8 cellular contexts compared by ENCODE assay signal in the genomic region with DNA sequence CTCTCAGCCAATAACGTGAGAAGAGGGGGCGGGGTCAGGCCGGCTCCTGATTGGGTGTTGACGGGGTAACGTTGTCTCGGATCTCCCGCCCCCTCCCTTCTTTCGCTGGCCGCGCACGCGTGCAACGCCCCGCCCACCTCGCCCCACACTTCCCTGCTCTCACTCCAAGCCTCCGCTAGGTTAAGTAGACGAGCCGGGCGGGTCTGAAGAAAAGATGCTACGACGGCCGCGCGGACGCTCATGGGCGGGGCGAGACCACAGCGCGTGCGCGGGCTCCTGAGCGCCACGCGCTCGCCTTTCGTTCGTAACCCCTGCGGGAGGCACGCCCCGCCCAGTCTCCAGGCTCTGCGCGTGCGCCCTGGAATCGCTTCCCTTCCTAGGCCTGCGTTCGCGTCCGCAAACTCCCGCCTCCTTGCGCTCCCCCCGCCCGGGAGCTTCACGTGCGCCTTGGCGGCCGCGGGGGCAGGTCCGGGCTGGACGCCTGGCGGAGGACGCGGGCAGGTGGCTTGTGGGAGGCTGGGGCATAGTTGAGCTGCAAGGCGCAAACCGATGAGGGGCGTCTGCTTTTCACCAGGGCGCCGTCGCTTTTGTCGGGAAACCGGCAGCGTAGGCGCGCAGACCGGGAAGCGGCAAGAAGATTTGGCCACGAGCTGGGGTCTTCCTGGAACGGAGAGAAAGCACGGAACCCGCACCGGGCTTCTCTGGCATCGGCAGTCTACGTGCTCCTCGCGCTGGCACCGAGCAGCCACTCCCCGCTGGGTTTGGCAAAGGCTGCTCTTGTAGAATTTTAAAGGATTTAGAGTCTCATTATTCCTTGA. TPM values are rescaled to one million over a fixed set of nuclear protein-coding genes. Genes with fewer than 3 reads are reported as not detected.
DNase-seq lines count a peak whose midpoint lies in the region; ATAC-seq lines count a peak whose summit lies in the region.

No MANE protein-coding gene starts in this region.

- H3K27me3 ChIP-seq in endocrine pancreas (ENCODE audit: control insufficient read depth, insufficient read depth, low read length), result no peaks in the 10 kb centered on the region
- H3K27me3 ChIP-seq in mesendoderm (ENCODE audit: insufficient read depth, low read length, poor library complexity), result no peaks in the 10 kb centered on the region

- peak overlapping the region; percentile 90 for H3K27ac ChIP-seq in mesendoderm (ENCODE audit: low read depth, low read length)

- H3K9me3 ChIP-seq in endocrine pancreas (ENCODE audit: control insufficient read depth, low read length), result no peaks in the 10 kb centered on the region

- peak overlapping the region; percentile 61 for H3K4ac ChIP-seq in mesendoderm (ENCODE audit: low read depth, low read length)

- H3K4me3 ChIP-seq in endocrine pancreas (ENCODE audit: control insufficient read depth, insufficient read depth, low read length) (peak overlapping the region; percentile 73), mesendoderm (ENCODE audit: low read length) (peak overlapping the region; percentile 40)

- H3K4me1 ChIP-seq in endocrine pancreas (ENCODE audit: control insufficient read depth, insufficient read depth, low read length) (peaks cover 15% of the 10 kb centered on the region), mesendoderm (ENCODE audit: control insufficient read depth, low read depth, low read length) (no peaks in the 10 kb centered on the region)

- H3K36me3 ChIP-seq in endocrine pancreas (ENCODE audit: control insufficient read depth, insufficient read depth, low read length) (no peaks in the 10 kb centered on the region), mesendoderm (ENCODE audit: control insufficient read depth, insufficient read depth, low read length) (no peaks in the 10 kb centered on the region)

- H2BK15ac ChIP-seq in mesendoderm (replicated peaks; ENCODE audit: low read depth), result no peak overlapping the region

- H3K4me2 ChIP-seq in mesendoderm (ENCODE audit: low read length), result peak overlapping the region; percentile 29

- H3K79me2 ChIP-seq in mesendoderm (ENCODE audit: control insufficient read depth, insufficient read depth, low read length), result peaks cover 29% of the 10 kb centered on the region

- H3K79me1 ChIP-seq in mesendoderm (ENCODE audit: low read length), result peaks cover 1% of the 10 kb centered on the region

- peak overlapping the region; percentile 24 for H3K18ac ChIP-seq in mesendoderm (ENCODE audit: low read length)

- ATAC-seq in GM21390 (IDR thresholded peaks at IDR 0.05; ENCODE audit: unreplicated experiment), result peak; percentile 80

- H2BK120ac ChIP-seq in mesendoderm (ENCODE audit: low read depth, low read length), result no peak overlapping the region

- H2AK5ac ChIP-seq in mesendoderm (ENCODE audit: low read length), result no peak overlapping the region

- DNase-seq in D341Med (ENCODE audit: low spot score), result peak; percentile 97
- DNase-seq in HUDEP-2 (lab: John Stamatoyannopoulos, UW; ENCODE audit: unreplicated experiment in 76 of 76), result peak; percentile 66 to 100 (median 99)
- peak; percentile 100 for DNase-seq in NOMO-1 treated with dmso at 0.1 percent for 144 hours (lab: John Stamatoyannopoulos, UW; ENCODE audit: unreplicated experiment)
- peak; percentile 100 for DNase-seq in activated CD8-positive, alpha-beta memory T cell treated with anti-CD3 and anti-CD28 coated beads, Interleukin-2, amount 50 U/mL, for 1 hour (ENCODE audit: extremely low read depth)
- DNase-seq in mesendoderm, result peak; percentile 99
- peak; percentile 99 for DNase-seq in stimulated activated CD8-positive, alpha-beta memory T cell treated with anti-CD3 and anti-CD28 coated beads, Interleukin-12 subunit alpha, Interleukin-12 subunit beta, amount 100 ng/mL, for 4 hours (ENCODE audit: low read depth)

- peak overlapping the region; percentile 90 for H3K56ac ChIP-seq in mesendoderm (ENCODE audit: low read length)

- no peak overlapping the region for H3K23ac ChIP-seq in mesendoderm (ENCODE audit: low read length)

- H2BK5ac ChIP-seq in mesendoderm (ENCODE audit: low read length), result no peak overlapping the region

- H4K8ac ChIP-seq in mesendoderm (ENCODE audit: low read depth, low read length), result no peak overlapping the region

- H3K9ac ChIP-seq in endocrine pancreas (ENCODE audit: control insufficient read depth, insufficient read depth, low read length) (peak overlapping the region; percentile 86), mesendoderm (ENCODE audit: low read length) (peak overlapping the region; percentile 76)

- no CpG with 5 or more reads among the region's 86 CpGs for WGBS in mesendoderm (ENCODE audit: extremely low coverage, insufficient coverage, low lambda C conversion rate)

- H4K5ac ChIP-seq in mesendoderm (ENCODE audit: low read length), result no peak overlapping the region

RNA-seq across cellular contexts. Expression of a gene that starts 0.5 kb away (rescaled TPM):
- 48.1 TPM for polyA plus RNA-seq in mesendoderm (2013, experiment 1 of 2)
- polyA plus RNA-seq in mesendoderm (2013, experiment 2 of 2), result 47.8 TPM

Comparison
In these comparisons a context has a peak if more than half of its experiments do, and no peak if none do; other contexts are left out.
1. Peak in every context shown above with its lines: DNase-seq, ATAC-seq, H3K4me3 ChIP-seq and H3K27ac ChIP-seq.